8 cellular contexts compared by ENCODE assay signal in genomic region chr9:503881-504852, GRCh38. TPM values are rescaled to one million over a fixed set of nuclear protein-coding genes. Genes with fewer than 3 reads are reported as not detected.
DNase-seq lines count a peak whose midpoint lies in the region; ATAC-seq, FAIRE-seq and TF ChIP-seq lines count a peak whose summit lies in the region.

Gene KANK1, plus strand, starts transcription at chr9:504695.

- H3K4me3 ChIP-seq in WI38 (ENCODE audit: low read depth, low read length) (peak within 1 kb of the TSS; percentile 54), bronchial epithelial cell (ENCODE audit: low read depth, low read length) (peak within 1 kb of the TSS; percentile 59), small intestine (ENCODE audit: low read depth in 1 of 2, low read length in 2 of 2) (peak within 1 kb of the TSS; percentile 65 to 98)

- peak; percentile 78 for DNase-seq in GM12892 (ENCODE audit: insufficient read length)
- peak; percentile 50 for DNase-seq in NCI-H128 (lab: John Stamatoyannopoulos, UW; ENCODE audit: unreplicated experiment)
- peak; percentile 49 for DNase-seq in bronchial epithelial cell (ENCODE audit: low read depth)
- DNase-seq in iPS-NIHi7 (ENCODE audit: extremely low spot score): peak; percentile 87
- DNase-seq in small intestine: peak; percentile 85
- DNase-seq in NCI-H446 treated with DMSO at 0.1 percent for 48 hours (lab: John Stamatoyannopoulos, UW): no peak

- H3K36me3 ChIP-seq in bronchial epithelial cell (ENCODE audit: control insufficient read depth, insufficient read depth, low read length) (no peaks in the 10 kb centered on the region), small intestine (ENCODE audit: control insufficient read depth in 2 of 2, insufficient read depth in 2 of 2, low read length in 2 of 2) (no peaks in the 10 kb centered on the region)

- FAIRE-seq in GM12892 (lab: Jason Lieb, UNC) (peak; percentile 71), bronchial epithelial cell (lab: Jason Lieb, UNC) (no peak), small intestine (lab: Jason Lieb, UNC) (no peak)

- peaks cover 2 to 5% of the 10 kb centered on the region in 2 donors for H3K4me1 ChIP-seq in small intestine (ENCODE audit: control insufficient read depth in 2 of 2, insufficient read depth in 1 of 2, low read depth in 1 of 2, low read length in 1 of 2)

- no peaks in the 10 kb centered on the region for H3K27me3 ChIP-seq in bronchial epithelial cell (ENCODE audit: control insufficient read depth, insufficient read depth, low read length)
- no peaks in the 10 kb centered on the region for H3K27me3 ChIP-seq in small intestine (ENCODE audit: control insufficient read depth in 2 of 2, insufficient read depth in 2 of 2, low read length in 2 of 2)

- H3K9me3 ChIP-seq in small intestine (ENCODE audit: control insufficient read depth, low read depth): no peaks in the 10 kb centered on the region

- TF ChIP-seq CTCF in WI38 (IDR thresholded peaks at IDR 0.05; ENCODE audit: low read depth, low read length) (no peak), bronchial epithelial cell (IDR thresholded peaks at IDR 0.05; ENCODE audit: insufficient read depth, low read length, severe bottlenecking) (peak; percentile 54)

- TF ChIP-seq POLR2A in GM12892 (IDR thresholded peaks at IDR 0.05; ENCODE audit: low read depth, low read length): no peak

- ATAC-seq in HG02642 (IDR thresholded peaks at IDR 0.05; ENCODE audit: poor library complexity, unreplicated experiment): peak; percentile 88

- H3K27ac ChIP-seq in small intestine (ENCODE audit: low read depth in 1 of 2, low read length in 1 of 2): peak within 1 kb of the TSS; percentile 92 to 98

- 0 to 1% (median 1%) methylated on average over 40 to 119 of the region's 119 CpGs for WGBS in small intestine, 3 donors

RNA-seq across cellular contexts. Expression of gene KANK1, which starts in this region (rescaled TPM):
- 0.23 TPM for polyA plus RNA-seq in GM12892 (2012; ENCODE audit: missing spikeins)
- 26.9 and 28.0 TPM in 2 replicates for total RNA-seq in bronchial epithelial cell
- 10 to 100 TPM; 15.0 to 21.7 (median 15.4) TPM for polyA plus RNA-seq in small intestine
